8 cellular contexts compared by ENCODE assay signal in genomic region chr11:14500181-14500651, GRCh38. TPM values are rescaled to one million over a fixed set of nuclear protein-coding genes. Genes with fewer than 3 reads are reported as not detected.
DNase-seq lines count a peak whose midpoint lies in the region; ATAC-seq, FAIRE-seq and TF ChIP-seq lines count a peak whose summit lies in the region.

No MANE protein-coding gene starts in this region.

- in situ Hi-C loops in GM12878 (cut with MboI) = no loop called here

- CTCF ChIA-PET in GM12878 (lab: Yijun Ruan, JAX) = interaction anchor here (0.8 to 2.3 kb wide), 5 partner anchors 17 to 195 kb away, joined by 3 to 5 read pairs (median 3); partner anchors contain the start of gene PSMA1

- H3K4me1 ChIP-seq in GM12878 (ENCODE audit: control insufficient read depth, insufficient read depth, low read length) (no peaks in the 10 kb centered on the region), iPS-15b (ENCODE audit: control insufficient read depth, insufficient read depth, low read length) (no peaks in the 10 kb centered on the region), skeletal muscle tissue (ENCODE audit: control insufficient read depth in 3 of 3, insufficient read depth in 3 of 3, low read length in 3 of 3) (peaks cover 0 to 12% (median 2%) of the 10 kb centered on the region in 3 donors)

- TF ChIP-seq CTCF in GM12878 (IDR thresholded peaks at IDR 0.05 in 2 of 3, conservative IDR thresholded peaks at IDR 0.05 in 1 of 3; ENCODE audit: control insufficient read depth in 2 of 3, extremely low read depth in 1 of 3, insufficient read depth in 1 of 3, low read depth in 3 of 3, low read length in 3 of 3) = no peak

- H3K4me3 ChIP-seq in GM08714 (ENCODE audit: low read length) = peak overlapping the region; percentile 80
- H3K4me3 ChIP-seq in GM12878 = peak overlapping the region; percentile 89
- H3K4me3 ChIP-seq in iPS-15b (ENCODE audit: low read depth, low read length) = peak overlapping the region; percentile 91
- peak overlapping the region; percentile 83 to 91 (median 84) for H3K4me3 ChIP-seq in skeletal muscle tissue (ENCODE audit: low read length in 3 of 3)

- H3K9me3 ChIP-seq in GM12878 (replicated peaks; ENCODE audit: control insufficient read depth, insufficient read depth, low read length) = no peaks in the 10 kb centered on the region
- no peaks in the 10 kb centered on the region for H3K9me3 ChIP-seq in iPS-15b (ENCODE audit: control insufficient read depth, insufficient read depth, low read length)
- H3K9me3 ChIP-seq in skeletal muscle tissue (ENCODE audit: control insufficient read depth in 3 of 3, low read length in 3 of 3) = no peaks in the 10 kb centered on the region

- SMC1A ChIA-PET in GM12878 (lab: Charles Lee; ENCODE audit: uncharacterized antibody, unreplicated experiment) = interaction anchor here (0.9 to 1.9 kb wide), 12 partner anchors 8 to 200 kb away, joined by 3 to 11 read pairs (median 4); partner anchors contain the start of gene PSMA1

- H3K27ac ChIP-seq in GM12878 (ENCODE audit: control insufficient read depth, insufficient read depth) (peak overlapping the region; percentile 87), skeletal muscle tissue (ENCODE audit: low read depth, low read length) (peak overlapping the region; percentile 68)

- TF ChIP-seq RAD21 in Ishikawa (IDR thresholded peaks at IDR 0.05; ENCODE audit: low read depth) = no peak
- TF ChIP-seq RAD21 in GM12878 (IDR thresholded peaks at IDR 0.05; ENCODE audit: insufficient read depth, low read depth, low read length) = no peak

- under 1% methylated on average over 6 of the region's 6 CpGs for WGBS in GM12878 (ENCODE audit: insufficient coverage, insufficient replicate concordance, low lambda C conversion rate, missing lambda C conversion rate)

- ATAC-seq in GM21737 (IDR thresholded peaks at IDR 0.05; ENCODE audit: unreplicated experiment) (peak; percentile 49), GM12878 (peak; percentile 82)

- H3K9ac ChIP-seq in GM12878 (ENCODE audit: control insufficient read depth, insufficient read depth, low read length) (peak overlapping the region; percentile 82), iPS-15b (ENCODE audit: low read depth, low read length) (peak overlapping the region; percentile 86), skeletal muscle tissue (ENCODE audit: low read depth in 1 of 3, low read length in 3 of 3) (peak overlapping the region; percentile 86 to 92 (median 87))

- H2AFZ ChIP-seq in GM12878 (ENCODE audit: control insufficient read depth, low read depth, low read length) = peak overlapping the region; percentile 86

- no peak for TF ChIP-seq EP300 in Ishikawa (IDR thresholded peaks at IDR 0.05; ENCODE audit: borderline replicate concordance)
- TF ChIP-seq EP300 in GM12878 (IDR thresholded peaks at IDR 0.05; ENCODE audit: borderline replicate concordance in 1 of 2, control insufficient read depth in 1 of 2, low read depth in 2 of 2, low read length in 2 of 2) = no peak

- H3K79me2 ChIP-seq in GM12878 (ENCODE audit: control insufficient read depth, insufficient read depth, low read length) = peaks cover 27% of the 10 kb centered on the region

- BruUV-seq in GM12878 (replicated peaks; lab: Mats Ljungman, UMichigan) = TSS peak; percentile 84

- H3K36me3 ChIP-seq in GM12878 (ENCODE audit: control insufficient read depth in 2 of 2, insufficient read depth in 2 of 2, low read length in 1 of 2) (peaks cover 1 to 9% of the 10 kb centered on the region in 2 experiments; a peak in 3 of 4 replicates), iPS-15b (ENCODE audit: control insufficient read depth, insufficient read depth, low read length) (peaks cover 4% of the 10 kb centered on the region), skeletal muscle tissue (ENCODE audit: control insufficient read depth in 3 of 3, insufficient read depth in 3 of 3, low read length in 3 of 3) (peaks cover 3 to 34% (median 29%) of the 10 kb centered on the region in 3 donors)

- H4K20me1 ChIP-seq in GM12878 (ENCODE audit: control insufficient read depth, insufficient read depth) = no peaks in the 10 kb centered on the region

- H3K4me2 ChIP-seq in GM12878 (ENCODE audit: control insufficient read depth, insufficient read depth) = peak overlapping the region; percentile 79

- POLR2A ChIA-PET in GM12878 (lab: Charles Lee) = interaction anchor here (0.5 to 3.6 kb wide), 8 partner anchors 15 to 828 kb away, joined by 3 to 34 read pairs (median 6); partner anchors contain the start of gene PSMA1

- intact Hi-C loops in GM12878 (cut with micrococcal nuclease; ENCODE audit: unreplicated experiment) = no loop called here

- RAD21 ChIA-PET in GM12878 (lab: Charles Lee; ENCODE audit: unreplicated experiment) = interaction anchor here (1.8 to 2.4 kb wide), 2 partner anchors 20 to 45 kb away, joined by 5 to 21 read pairs; partner anchors contain the start of gene PSMA1

- no peak for FAIRE-seq in GM12878 (lab: Jason Lieb, UNC)

- H3K27me3 ChIP-seq in GM12878 (replicated peaks in 1 of 2; ENCODE audit: control insufficient read depth in 2 of 2, insufficient read depth in 2 of 2, low read length in 1 of 2) (no peaks in the 10 kb centered on the region), iPS-15b (ENCODE audit: control insufficient read depth, insufficient read depth, low read length) (no peaks in the 10 kb centered on the region), skeletal muscle tissue (ENCODE audit: control insufficient read depth in 3 of 3, insufficient read depth in 3 of 3, low read length in 3 of 3) (no peaks in the 10 kb centered on the region)

- DNase-seq in SW480 (ENCODE audit: low spot score) = peak; percentile 69
- DNase-seq in GM12878 (ENCODE audit: low read depth, low spot score) = peak; percentile 30
- DNase-seq in NCI-H2081 treated with DMSO at 0.1 percent for 48 hours (lab: John Stamatoyannopoulos, UW) = no peak

- TF ChIP-seq POLR2A in GM12878 (IDR thresholded peaks at IDR 0.05; ENCODE audit: low read depth, low read length) = no peak

TF ChIP-seq in GM12878, 131 proteins besides CTCF, POLR2A, EP300 and RAD21 (continues in another document):
- TF ChIP-seq ZSCAN29 (IDR thresholded peaks at IDR 0.05) (no peak), KAT2A (conservative IDR thresholded peaks at IDR 0.05; ENCODE audit: control insufficient read depth, low read depth, low read length) (no peak), ETV6 (conservative IDR thresholded peaks at IDR 0.05 in 1 of 2, IDR thresholded peaks at IDR 0.05 in 1 of 2; ENCODE audit: borderline replicate concordance in 1 of 2, low read depth in 1 of 2) (no peak), MXI1 (IDR thresholded peaks at IDR 0.05; ENCODE audit: low read depth, low read length) (0 out of 2 replicates have a peak, but pooled peaks have one; percentile 54), ZBED1 (IDR thresholded peaks at IDR 0.05; ENCODE audit: borderline replicate concordance) (0 out of 2 replicates have a peak, but pooled peaks have one; percentile 5), RELB (IDR thresholded peaks at IDR 0.05; ENCODE audit: low read depth) (peak; percentile 70; the same call in 1 of the 2 replicates)

RNA-seq across cellular contexts. Expression of gene COPB1, which starts 0.6 kb away (rescaled TPM):
- 139 and 157 TPM in 2 replicates for total RNA-seq in GM12878 (2013; cell fraction: nucleolus; rRNA removed)
- 117 and 126 TPM in 2 replicates for total RNA-seq in GM12878 (2014; rRNA removed)
- 141 and 149 TPM in 2 replicates for total RNA-seq in GM12878 (2014; rRNA removed; fragmentation: Illumina TruSeq; extraction: Trizol)
- 85.3 and 88.8 TPM in 2 replicates for total RNA-seq in GM12878 (2021)
- polyA plus RNA-seq in GM12878 (2011; ENCODE audit: low read depth) = 67.7 TPM
- polyA plus RNA-seq in GM12878 (2011; rRNA removed) = 139 and 189 TPM in 2 replicates
- 60.4 and 61.6 TPM in 2 replicates for polyA plus RNA-seq in GM12878 (2011; cell fraction: cytosol; rRNA removed)
- 55.6 and 55.9 TPM in 2 replicates for polyA plus RNA-seq in GM12878 (2011; cell fraction: nucleus; rRNA removed)
- polyA plus RNA-seq in GM12878 (2012) = 82.7 and 89.9 TPM in 2 replicates
- 95.5 and 107 TPM in 2 replicates for polyA plus RNA-seq in GM12878 (2014; fragmentation: Illumina TruSeq; extraction: Trizol)
- 100 to 1,000 TPM in 1 of 2 experiments, 10 to 100 TPM in 1; 74.4 to 101 TPM for polyA plus RNA-seq in GM12878 (2014; fragmentation: Nextera tagmentation; extraction: Ambion mirVana)
- 60.7 and 67.0 TPM in 2 replicates for polyA plus RNA-seq in GM12878 (2014; rRNA removed)
- 100 to 1,000 TPM; 142 to 146 TPM for polyA plus RNA-seq in GM12878 (2016; fragmentation: Nextera tagmentation; extraction: Ambion mirVana)
- 87.9 and 117 TPM in 2 replicates for polyA minus RNA-seq in GM12878 (2011; rRNA and poly(A)+ RNA removed)
- 54.7 and 62.0 TPM in 2 replicates for polyA minus RNA-seq in GM12878 (2011; cell fraction: cytosol; rRNA and poly(A)+ RNA removed)
- polyA minus RNA-seq in GM12878 (2011; cell fraction: nucleus; rRNA and poly(A)+ RNA removed) = 39.3 and 59.2 TPM in 2 replicates
- 134 TPM for total RNA-seq in skeletal muscle tissue

RNA-seq across cellular contexts. Expression of gene PSMA1, which starts 20.0 kb away (rescaled TPM):
- total RNA-seq in GM12878 (2013; cell fraction: nucleolus; rRNA removed) = 119 and 128 TPM in 2 replicates
- total RNA-seq in GM12878 (2014; rRNA removed) (225 and 253 TPM in 2 replicates), GM12878 (2014; rRNA removed; fragmentation: Illumina TruSeq; extraction: Trizol) (260 and 267 TPM in 2 replicates), GM12878 (2021) (185 TPM in 2 replicates), skeletal muscle tissue (160 TPM)
- polyA plus RNA-seq in GM12878 (2011; ENCODE audit: low read depth) = 184 TPM
- polyA plus RNA-seq in GM12878 (2011; rRNA removed) (331 and 444 TPM in 2 replicates), GM12878 (2014; fragmentation: Illumina TruSeq; extraction: Trizol) (207 and 280 TPM in 2 replicates), GM12878 (2014; fragmentation: Nextera tagmentation; extraction: Ambion mirVana) (100 to 1,000 TPM; 611 to 678 TPM), GM12878 (2014; rRNA removed) (198 and 252 TPM in 2 replicates), GM12878 (2016; fragmentation: Nextera tagmentation; extraction: Ambion mirVana) (100 to 1,000 TPM; 412 to 415 TPM)
- 140 and 161 TPM in 2 replicates for polyA plus RNA-seq in GM12878 (2011; cell fraction: cytosol; rRNA removed)
- 316 and 352 TPM in 2 replicates for polyA plus RNA-seq in GM12878 (2011; cell fraction: nucleus; rRNA removed)
- 204 and 218 TPM in 2 replicates for polyA plus RNA-seq in GM12878 (2012)
- polyA minus RNA-seq in GM12878 (2011; rRNA and poly(A)+ RNA removed) = 120 and 148 TPM in 2 replicates
- 44.0 and 65.3 TPM in 2 replicates for polyA minus RNA-seq in GM12878 (2011; cell fraction: cytosol; rRNA and poly(A)+ RNA removed)
- 49.1 and 66.1 TPM in 2 replicates for polyA minus RNA-seq in GM12878 (2011; cell fraction: nucleus; rRNA and poly(A)+ RNA removed)
